Comparison of ENCODE assay signal across 15 cellular contexts in genomic region chr3:104388624-104389023, GRCh38.
A peak's percentile ranks its signal among the peaks of the same experiment; 100 is the strongest.
DNase-seq lines count a peak whose midpoint lies in the region; ATAC-seq lines count a peak whose summit lies in the region.
"Had no signal": no experiment of that assay in that cellular context is flagged by ENCODE, and none has a peak within 500 bp of the region (broad histone marks: within the 10 kb centered on the region; RNA-seq: fewer than 3 reads in every experiment).

No MANE protein-coding gene starts in this region.

- DNase-seq in DMS79 treated with DMSO at 0.1 percent for 48 hours (lab: John Stamatoyannopoulos, UW) = peak; percentile 5
- DNase-seq in NCI-H1105 treated with DMSO at 0.1 percent for 48 hours (lab: John Stamatoyannopoulos, UW) = peak; percentile 89
- DNase-seq in SW480 (ENCODE audit: low spot score) = peak; percentile 6
- DNase-seq in glomerular visceral epithelial cell (ENCODE audit: extremely low spot score) = peak; percentile 2
- DNase-seq in KG1 (lab: John Stamatoyannopoulos, UW) = no peak
- no peak for DNase-seq in cerebellar cortex (ENCODE audit: low spot score)
- DNase-seq: C1 segment of cervical spinal cord, Karpas-422, mesenchymal stem cell, NCI-H82, ovary, spleen had no signal

- ATAC-seq in GM18867 (IDR thresholded peaks at IDR 0.05; ENCODE audit: unreplicated experiment) (no peak), GM21723 (IDR thresholded peaks at IDR 0.05; ENCODE audit: unreplicated experiment) (no peak)
- ATAC-seq: GM23338 had no signal

Comparison
In these comparisons a context has a peak if more than half of its experiments do, and no peak if none do; other contexts are left out.
1. DNase-seq: peak in DMS79 treated with DMSO at 0.1 percent for 48 hours (single experiment), NCI-H1105 treated with DMSO at 0.1 percent for 48 hours (single experiment), SW480 (single experiment) and glomerular visceral epithelial cell (single experiment); none in KG1 (single experiment) and cerebellar cortex (single experiment).